24 cellular contexts compared by ENCODE assay signal in the genomic region with DNA sequence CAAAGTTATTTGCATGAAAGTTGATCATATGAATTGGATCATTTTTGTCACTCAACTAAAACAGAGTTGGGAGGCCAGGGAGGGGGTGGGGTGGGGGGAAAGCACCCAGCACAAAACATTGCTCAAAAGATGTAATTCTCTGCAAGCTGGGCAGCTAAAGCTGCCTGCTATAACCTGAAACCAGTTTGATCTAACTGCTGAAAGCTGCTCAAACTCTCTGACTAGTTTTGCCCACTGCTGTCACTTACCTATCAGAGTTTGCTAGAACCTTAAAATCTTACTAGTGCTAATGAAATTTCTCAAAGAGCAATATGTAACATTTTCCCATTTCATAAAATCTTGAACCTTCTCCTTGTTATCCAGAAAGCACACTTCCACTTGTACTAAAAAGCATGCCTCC. TPM values are rescaled to one million over a fixed set of nuclear protein-coding genes. Genes with fewer than 3 reads are reported as not detected.
A peak's percentile ranks its signal among the peaks of the same experiment; 100 is the strongest.
DNase-seq lines count a peak whose midpoint lies in the region; ATAC-seq and TF ChIP-seq lines count a peak whose summit lies in the region.
"Had no signal": no experiment of that assay in that cellular context is flagged by ENCODE, and none has a peak within 500 bp of the region (broad histone marks: within the 10 kb centered on the region; RNA-seq: fewer than 3 reads in every experiment).

No MANE protein-coding gene starts in this region.

- TF ChIP-seq EP300 in tibial nerve (IDR thresholded peaks at IDR 0.05) = no peak

- CTCF ChIA-PET in Calu3 (lab: Charles Lee) = interaction anchor here (1.1 kb wide), 1 partner anchor 124 kb away, joined by 3 read pairs; no protein-coding TSS in a partner anchor

- H3K27ac ChIP-seq in tibial nerve = no peak overlapping the region
- H3K27ac ChIP-seq: 22Rv1, HL-60, RWPE1, SJCRH30 had no signal

- peak overlapping the region; percentile 52 for H3K27ac Mint-ChIP-seq in Calu3 (ENCODE audit: unreplicated experiment)
- no peak overlapping the region for H3K27ac Mint-ChIP-seq in glutamatergic neuron (ENCODE audit: unreplicated experiment)
- H3K27ac Mint-ChIP-seq: CD4-positive, alpha-beta memory T cell; HFFc6 had no signal

- no peaks in the 10 kb centered on the region for H3K27me3 ChIP-seq in tibial nerve
- H3K27me3 ChIP-seq: SJCRH30 had no signal

- no peaks in the 10 kb centered on the region for H3K36me3 Mint-ChIP-seq in Calu3 (ENCODE audit: insufficient read depth, unreplicated experiment)
- H3K36me3 Mint-ChIP-seq in glutamatergic neuron (ENCODE audit: unreplicated experiment) = no peaks in the 10 kb centered on the region
- H3K36me3 Mint-ChIP-seq: CD4-positive, alpha-beta memory T cell; IgD-negative memory B cell had no signal

- intact Hi-C loops in Calu3 (cut with micrococcal nuclease; ENCODE audit: unreplicated experiment) = no loop called here
- intact Hi-C loops in Right ventricle myocardium superior (cut with DNase I) = no loop called here

- H3K9me3 Mint-ChIP-seq in Calu3 (ENCODE audit: low read depth, unreplicated experiment) = peaks cover 2% of the 10 kb centered on the region
- no peaks in the 10 kb centered on the region for H3K9me3 Mint-ChIP-seq in glutamatergic neuron (ENCODE audit: unreplicated experiment)
- H3K9me3 Mint-ChIP-seq: HFFc6 had no signal

- ATAC-seq in GM19395 (IDR thresholded peaks at IDR 0.05; ENCODE audit: unreplicated experiment) = peak; percentile 46
- peak; percentile 21 for ATAC-seq in HG02623 (IDR thresholded peaks at IDR 0.05; ENCODE audit: unreplicated experiment)
- peak; percentile 30 for ATAC-seq in HG03442 (IDR thresholded peaks at IDR 0.05; ENCODE audit: unreplicated experiment)
- no peak for ATAC-seq in Right ventricle myocardium superior (ENCODE audit: poor library complexity)
- ATAC-seq: PC-3 had no signal

- H3K27me3 Mint-ChIP-seq in Calu3 (ENCODE audit: unreplicated experiment) = no peaks in the 10 kb centered on the region
- H3K27me3 Mint-ChIP-seq in glutamatergic neuron (ENCODE audit: unreplicated experiment) = no peaks in the 10 kb centered on the region

- H3K4me1 ChIP-seq in tibial nerve = no peaks in the 10 kb centered on the region
- H3K4me1 ChIP-seq: SJCRH30 had no signal

- no peaks in the 10 kb centered on the region for H3K36me3 ChIP-seq in tibial nerve
- H3K36me3 ChIP-seq: SJCRH30 had no signal

- H3K4me3 ChIP-seq in tibial nerve = no peak overlapping the region
- H3K4me3 ChIP-seq: SJCRH30 had no signal

- TF ChIP-seq CTCF in Calu3 (IDR thresholded peaks at IDR 0.05; ENCODE audit: unreplicated experiment) (no peak), tibial nerve (IDR thresholded peaks at IDR 0.05) (no peak), glutamatergic neuron (IDR thresholded peaks at IDR 0.05; ENCODE audit: partially characterized antibody, unreplicated experiment) (no peak)

- H3K4me3 Mint-ChIP-seq in Calu3 (ENCODE audit: low read depth, unreplicated experiment) (no peak overlapping the region), glutamatergic neuron (ENCODE audit: unreplicated experiment) (no peak overlapping the region)
- H3K4me3 Mint-ChIP-seq: CD4-positive, alpha-beta memory T cell; HFFc6; IgD-negative memory B cell had no signal

- H3K9me3 ChIP-seq in tibial nerve = no peaks in the 10 kb centered on the region
- H3K9me3 ChIP-seq: SJCRH30 had no signal

- peaks cover 9% of the 10 kb centered on the region for H3K4me1 Mint-ChIP-seq in Calu3 (ENCODE audit: low read depth, unreplicated experiment)
- no peaks in the 10 kb centered on the region for H3K4me1 Mint-ChIP-seq in glutamatergic neuron (ENCODE audit: low read depth, unreplicated experiment)
- H3K4me1 Mint-ChIP-seq: CD4-positive, alpha-beta memory T cell had no signal

- no peak for TF ChIP-seq POLR2A in tibial nerve (IDR thresholded peaks at IDR 0.05)

- BruUV-seq in Calu3 (replicated peaks; lab: Mats Ljungman, UMichigan) = no TSS peak

- DNase-seq in Calu3 (no peak), tibial nerve (ENCODE audit: low spot score in 2 of 2) (no peak), glutamatergic neuron (no peak), SKM-1 treated with dmso at 0.1 percent for 144 hours (lab: John Stamatoyannopoulos, UW; ENCODE audit: unreplicated experiment) (no peak), Right ventricle myocardium superior (no peak)
- DNase-seq: CD4-positive, alpha-beta memory T cell; DMS79; HFFc6; MV-4-11; NCI-H1417; NCI-H187 treated with DMSO at 0.1 percent for 48 hours; NCI-H2171; NCI-H446; NCI-H69; PC-3; SJCRH30; T-helper 2 cell had no signal

RNA-seq across cellular contexts. Expression of gene CXCL8, which starts 10.4 kb away (rescaled TPM):
- total RNA-seq in Calu3 (2022) (222 and 404 TPM in 2 replicates), tibial nerve (10 to 100 TPM in 1 of 4 donors, 1 to 10 TPM in 1, under 1 TPM in 2; 0.22 to 10.8 (median 1.3) TPM), glutamatergic neuron (ENCODE audit: unreplicated experiment) (not detected), Right ventricle myocardium superior (not detected)

Comparison
In these comparisons a context has a peak if more than half of its experiments do, and no peak if none do; other contexts are left out.
1. RNA of gene CXCL8, which starts 10.4 kb away (total RNA-seq): 222 to 404 TPM in Calu3; 0.22 to 10.8 TPM in tibial nerve, not detected in Right ventricle myocardium superior (single experiment) and not detected in glutamatergic neuron (single experiment); every median in the first group is over 10 times any median in the second.